Comparison of ENCODE assay signal across 1 cellular context in the genomic region with DNA sequence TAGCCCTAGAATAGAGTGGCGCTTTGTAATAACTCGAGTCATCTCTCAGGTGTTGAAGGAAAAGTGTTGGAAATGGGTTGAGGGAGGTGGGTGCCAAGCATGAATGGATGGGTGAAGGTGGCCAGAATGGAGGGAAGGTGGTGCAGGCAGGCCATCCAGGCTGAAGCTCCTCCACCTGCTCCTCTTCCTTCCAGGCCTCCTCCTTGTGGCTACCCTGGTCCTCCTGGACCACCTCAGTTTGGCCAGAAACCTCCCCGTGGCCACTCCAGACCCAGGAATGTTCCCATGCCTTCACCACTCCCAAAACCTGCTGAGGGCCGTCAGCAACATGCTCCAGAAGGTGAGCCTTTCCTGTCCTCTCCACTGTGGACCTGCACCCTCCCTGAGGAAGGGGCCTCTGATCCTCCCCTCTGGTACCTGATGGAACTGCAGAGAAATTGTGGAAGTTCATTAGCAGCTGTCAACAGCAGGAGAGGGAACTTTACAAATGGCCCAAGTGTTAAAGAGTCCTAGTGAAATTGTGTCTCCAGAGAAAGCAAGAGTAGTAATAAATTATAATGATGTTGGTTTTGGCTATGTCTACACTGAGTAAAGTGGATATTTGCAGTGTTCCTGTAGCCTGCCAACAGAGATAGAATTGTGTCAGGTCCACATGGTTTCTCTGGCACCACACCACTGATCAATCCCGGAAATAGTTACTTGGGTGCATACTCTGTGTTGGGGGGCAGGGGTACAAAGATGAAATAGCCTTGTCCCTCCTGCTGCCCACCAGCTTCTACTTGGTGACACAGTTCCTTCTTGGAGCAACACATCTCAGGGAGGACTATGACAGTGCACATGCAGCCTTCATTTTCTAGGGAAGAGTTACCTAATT.
TF ChIP-seq lines count a peak whose summit lies in the region.

No MANE protein-coding gene starts in this region.

TF ChIP-seq in GM23338, 12 proteins besides CTCF, POLR2A, EP300 and RAD21 (continued from another document):
- TF ChIP-seq, protein P1, sequence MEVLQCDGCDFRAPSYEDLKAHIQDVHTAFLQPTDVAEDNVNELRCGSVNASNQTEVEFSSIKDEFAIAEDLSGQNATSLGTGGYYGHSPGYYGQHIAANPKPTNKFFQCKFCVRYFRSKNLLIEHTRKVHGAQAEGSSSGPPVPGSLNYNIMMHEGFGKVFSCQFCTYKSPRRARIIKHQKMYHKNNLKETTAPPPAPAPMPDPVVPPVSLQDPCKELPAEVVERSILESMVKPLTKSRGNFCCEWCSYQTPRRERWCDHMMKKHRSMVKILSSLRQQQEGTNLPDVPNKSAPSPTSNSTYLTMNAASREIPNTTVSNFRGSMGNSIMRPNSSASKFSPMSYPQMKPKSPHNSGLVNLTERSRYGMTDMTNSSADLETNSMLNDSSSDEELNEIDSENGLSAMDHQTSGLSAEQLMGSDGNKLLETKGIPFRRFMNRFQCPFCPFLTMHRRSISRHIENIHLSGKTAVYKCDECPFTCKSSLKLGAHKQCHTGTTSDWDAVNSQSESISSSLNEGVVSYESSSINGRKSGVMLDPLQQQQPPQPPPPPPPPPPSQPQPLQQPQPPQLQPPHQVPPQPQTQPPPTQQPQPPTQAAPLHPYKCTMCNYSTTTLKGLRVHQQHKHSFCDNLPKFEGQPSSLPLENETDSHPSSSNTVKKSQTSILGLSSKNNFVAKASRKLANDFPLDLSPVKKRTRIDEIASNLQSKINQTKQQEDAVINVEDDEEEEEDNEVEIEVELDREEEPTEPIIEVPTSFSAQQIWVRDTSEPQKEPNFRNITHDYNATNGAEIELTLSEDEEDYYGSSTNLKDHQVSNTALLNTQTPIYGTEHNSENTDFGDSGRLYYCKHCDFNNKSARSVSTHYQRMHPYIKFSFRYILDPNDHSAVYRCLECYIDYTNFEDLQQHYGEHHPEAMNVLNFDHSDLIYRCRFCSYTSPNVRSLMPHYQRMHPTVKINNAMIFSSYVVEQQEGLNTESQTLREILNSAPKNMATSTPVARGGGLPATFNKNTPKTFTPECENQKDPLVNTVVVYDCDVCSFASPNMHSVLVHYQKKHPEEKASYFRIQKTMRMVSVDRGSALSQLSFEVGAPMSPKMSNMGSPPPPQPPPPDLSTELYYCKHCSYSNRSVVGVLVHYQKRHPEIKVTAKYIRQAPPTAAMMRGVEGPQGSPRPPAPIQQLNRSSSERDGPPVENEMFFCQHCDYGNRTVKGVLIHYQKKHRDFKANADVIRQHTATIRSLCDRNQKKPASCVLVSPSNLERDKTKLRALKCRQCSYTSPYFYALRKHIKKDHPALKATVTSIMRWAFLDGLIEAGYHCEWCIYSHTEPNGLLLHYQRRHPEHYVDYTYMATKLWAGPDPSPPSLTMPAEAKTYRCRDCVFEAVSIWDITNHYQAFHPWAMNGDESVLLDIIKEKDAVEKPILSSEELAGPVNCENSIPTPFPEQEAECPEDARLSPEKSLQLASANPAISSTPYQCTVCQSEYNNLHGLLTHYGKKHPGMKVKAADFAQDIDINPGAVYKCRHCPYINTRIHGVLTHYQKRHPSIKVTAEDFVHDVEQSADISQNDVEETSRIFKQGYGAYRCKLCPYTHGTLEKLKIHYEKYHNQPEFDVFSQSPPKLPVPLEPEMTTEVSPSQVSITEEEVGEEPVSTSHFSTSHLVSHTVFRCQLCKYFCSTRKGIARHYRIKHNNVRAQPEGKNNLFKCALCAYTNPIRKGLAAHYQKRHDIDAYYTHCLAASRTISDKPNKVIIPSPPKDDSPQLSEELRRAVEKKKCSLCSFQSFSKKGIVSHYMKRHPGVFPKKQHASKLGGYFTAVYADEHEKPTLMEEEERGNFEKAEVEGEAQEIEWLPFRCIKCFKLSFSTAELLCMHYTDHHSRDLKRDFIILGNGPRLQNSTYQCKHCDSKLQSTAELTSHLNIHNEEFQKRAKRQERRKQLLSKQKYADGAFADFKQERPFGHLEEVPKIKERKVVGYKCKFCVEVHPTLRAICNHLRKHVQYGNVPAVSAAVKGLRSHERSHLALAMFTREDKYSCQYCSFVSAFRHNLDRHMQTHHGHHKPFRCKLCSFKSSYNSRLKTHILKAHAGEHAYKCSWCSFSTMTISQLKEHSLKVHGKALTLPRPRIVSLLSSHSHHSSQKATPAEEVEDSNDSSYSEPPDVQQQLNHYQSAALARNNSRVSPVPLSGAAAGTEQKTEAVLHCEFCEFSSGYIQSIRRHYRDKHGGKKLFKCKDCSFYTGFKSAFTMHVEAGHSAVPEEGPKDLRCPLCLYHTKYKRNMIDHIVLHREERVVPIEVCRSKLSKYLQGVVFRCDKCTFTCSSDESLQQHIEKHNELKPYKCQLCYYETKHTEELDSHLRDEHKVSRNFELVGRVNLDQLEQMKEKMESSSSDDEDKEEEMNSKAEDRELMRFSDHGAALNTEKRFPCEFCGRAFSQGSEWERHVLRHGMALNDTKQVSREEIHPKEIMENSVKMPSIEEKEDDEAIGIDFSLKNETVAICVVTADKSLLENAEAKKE (CRISPR knock-in tag; IDR thresholded peaks at IDR 0.05), result no peak; the same call in 1 of the 2 replicates
- TF ChIP-seq ZNF114 (CRISPR knock-in tag; IDR thresholded peaks at IDR 0.05) (no peak), EZH2phosphoT487 (IDR thresholded peaks at IDR 0.05; ENCODE audit: unreplicated experiment) (no peak), POLR2AphosphoS5 (IDR thresholded peaks at IDR 0.05; ENCODE audit: low read depth) (no peak), JUNB (IDR thresholded peaks at IDR 0.05; ENCODE audit: unreplicated experiment) (no peak), NANOG (IDR thresholded peaks at IDR 0.05; ENCODE audit: borderline replicate concordance) (no peak), EZH2 (IDR thresholded peaks at IDR 0.05; ENCODE audit: low read depth, unreplicated experiment) (no peak), STAT1 (IDR thresholded peaks at IDR 0.05; ENCODE audit: unreplicated experiment) (no peak), CREB1 (CRISPR knock-in tag; IDR thresholded peaks at IDR 0.05; ENCODE audit: low read depth) (no peak)
- TF ChIP-seq, protein P2, sequence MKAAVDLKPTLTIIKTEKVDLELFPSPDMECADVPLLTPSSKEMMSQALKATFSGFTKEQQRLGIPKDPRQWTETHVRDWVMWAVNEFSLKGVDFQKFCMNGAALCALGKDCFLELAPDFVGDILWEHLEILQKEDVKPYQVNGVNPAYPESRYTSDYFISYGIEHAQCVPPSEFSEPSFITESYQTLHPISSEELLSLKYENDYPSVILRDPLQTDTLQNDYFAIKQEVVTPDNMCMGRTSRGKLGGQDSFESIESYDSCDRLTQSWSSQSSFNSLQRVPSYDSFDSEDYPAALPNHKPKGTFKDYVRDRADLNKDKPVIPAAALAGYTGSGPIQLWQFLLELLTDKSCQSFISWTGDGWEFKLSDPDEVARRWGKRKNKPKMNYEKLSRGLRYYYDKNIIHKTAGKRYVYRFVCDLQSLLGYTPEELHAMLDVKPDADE (IDR thresholded peaks at IDR 0.05), result no peak
- TF ChIP-seq, protein P3, sequence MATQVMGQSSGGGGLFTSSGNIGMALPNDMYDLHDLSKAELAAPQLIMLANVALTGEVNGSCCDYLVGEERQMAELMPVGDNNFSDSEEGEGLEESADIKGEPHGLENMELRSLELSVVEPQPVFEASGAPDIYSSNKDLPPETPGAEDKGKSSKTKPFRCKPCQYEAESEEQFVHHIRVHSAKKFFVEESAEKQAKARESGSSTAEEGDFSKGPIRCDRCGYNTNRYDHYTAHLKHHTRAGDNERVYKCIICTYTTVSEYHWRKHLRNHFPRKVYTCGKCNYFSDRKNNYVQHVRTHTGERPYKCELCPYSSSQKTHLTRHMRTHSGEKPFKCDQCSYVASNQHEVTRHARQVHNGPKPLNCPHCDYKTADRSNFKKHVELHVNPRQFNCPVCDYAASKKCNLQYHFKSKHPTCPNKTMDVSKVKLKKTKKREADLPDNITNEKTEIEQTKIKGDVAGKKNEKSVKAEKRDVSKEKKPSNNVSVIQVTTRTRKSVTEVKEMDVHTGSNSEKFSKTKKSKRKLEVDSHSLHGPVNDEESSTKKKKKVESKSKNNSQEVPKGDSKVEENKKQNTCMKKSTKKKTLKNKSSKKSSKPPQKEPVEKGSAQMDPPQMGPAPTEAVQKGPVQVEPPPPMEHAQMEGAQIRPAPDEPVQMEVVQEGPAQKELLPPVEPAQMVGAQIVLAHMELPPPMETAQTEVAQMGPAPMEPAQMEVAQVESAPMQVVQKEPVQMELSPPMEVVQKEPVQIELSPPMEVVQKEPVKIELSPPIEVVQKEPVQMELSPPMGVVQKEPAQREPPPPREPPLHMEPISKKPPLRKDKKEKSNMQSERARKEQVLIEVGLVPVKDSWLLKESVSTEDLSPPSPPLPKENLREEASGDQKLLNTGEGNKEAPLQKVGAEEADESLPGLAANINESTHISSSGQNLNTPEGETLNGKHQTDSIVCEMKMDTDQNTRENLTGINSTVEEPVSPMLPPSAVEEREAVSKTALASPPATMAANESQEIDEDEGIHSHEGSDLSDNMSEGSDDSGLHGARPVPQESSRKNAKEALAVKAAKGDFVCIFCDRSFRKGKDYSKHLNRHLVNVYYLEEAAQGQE (IDR thresholded peaks at IDR 0.05; ENCODE audit: unreplicated experiment), result no peak
